Comparison of ENCODE assay signal across 21 cellular contexts in the genomic region with DNA sequence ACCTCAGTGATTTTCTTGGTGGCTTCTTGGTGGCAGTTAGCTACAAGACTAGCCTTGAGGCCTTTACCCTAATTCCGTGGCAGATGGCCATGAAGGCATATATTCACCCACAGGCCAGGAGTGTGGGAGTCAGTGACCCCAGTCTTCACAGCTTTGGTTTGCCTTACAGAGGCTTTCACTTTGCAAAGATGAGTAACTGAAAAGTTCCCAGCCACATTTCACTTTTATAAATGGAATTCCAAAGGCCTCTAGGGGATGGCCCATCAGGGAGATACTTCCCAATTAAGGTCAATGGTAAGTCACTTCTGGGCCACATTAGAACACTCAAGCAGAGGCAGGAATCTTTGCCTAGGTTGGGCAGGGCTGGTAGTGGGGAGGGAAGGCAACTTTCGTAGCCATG. TPM values are rescaled to one million over a fixed set of nuclear protein-coding genes. Genes with fewer than 3 reads are reported as not detected.
DNase-seq lines count a peak whose midpoint lies in the region; ATAC-seq and TF ChIP-seq lines count a peak whose summit lies in the region.
"Had no signal": no experiment of that assay in that cellular context is flagged by ENCODE, and none has a peak within 500 bp of the region (broad histone marks: within the 10 kb centered on the region; RNA-seq: fewer than 3 reads in every experiment).

No MANE protein-coding gene starts in this region.

- H3K27ac ChIP-seq in BLaER1 (no peak overlapping the region), body of pancreas (peak overlapping the region in 1 of 4 donors; percentile 1), psoas muscle (peak overlapping the region; percentile 41), breast epithelium (no peak overlapping the region)
- H3K27ac ChIP-seq: BLaER1 treated with 17β-estradiol and CSF1 and Interleukin-3, amounts not matched to agents 10 nM and 100 nM; RWPE1 had no signal

- H3K27me3 ChIP-seq in BLaER1 (no peaks in the 10 kb centered on the region), body of pancreas (no peaks in the 10 kb centered on the region), psoas muscle (ENCODE audit: insufficient read depth in 3 of 3, low read length in 2 of 3) (no peaks in the 10 kb centered on the region), breast epithelium (no peaks in the 10 kb centered on the region)
- H3K27me3 ChIP-seq: BLaER1 treated with 17β-estradiol and CSF1 and Interleukin-3, amounts not matched to agents 10 nM and 100 nM had no signal

- no peaks in the 10 kb centered on the region for H4K20me1 ChIP-seq in BLaER1

- TF ChIP-seq CTCF in body of pancreas (IDR thresholded peaks at IDR 0.05) (no peak), psoas muscle (IDR thresholded peaks at IDR 0.05) (no peak), breast epithelium (IDR thresholded peaks at IDR 0.05) (no peak)

- no peak for DNase-seq in body of pancreas
- DNase-seq in left cardiac atrium, result no peak
- DNase-seq in psoas muscle, result no peak
- no peak for DNase-seq in SKM-1 (lab: John Stamatoyannopoulos, UW; ENCODE audit: unreplicated experiment)
- no peak for DNase-seq in breast epithelium (ENCODE audit: low spot score in 2 of 2)
- no peak for DNase-seq in NCI-H226
- DNase-seq in activated T-cell treated with anti-CD3 and anti-CD28 coated beads for 4 hours, result no peak
- DNase-seq: 8988T, GF-D8, GOT3, KG1, NCI-H1436 treated with DMSO at 0.1 percent for 48 hours, NCI-H2029 treated with DMSO at 0.1 percent for 48 hours, NCI-H2171 treated with DMSO at 0.1 percent for 48 hours, NCI-H748 treated with DMSO at 0.1 percent for 48 hours, OCI-M1 had no signal

- peak; percentile 7 for ATAC-seq in body of pancreas
- peak; percentile 1 to 4 for ATAC-seq in left cardiac atrium
- no peak for ATAC-seq in psoas muscle

- WGBS in body of pancreas, 2 donors, result 87 to 90% methylated on average over 2 of the region's 2 CpGs
- 86 to 95% (median 93%) methylated on average over 2 of the region's 2 CpGs for WGBS in psoas muscle, 3 donors

- H3K4me3 ChIP-seq in BLaER1, result no peak overlapping the region
- H3K4me3 ChIP-seq in body of pancreas, result no peak overlapping the region
- H3K4me3 ChIP-seq in psoas muscle, result no peak overlapping the region
- H3K4me3 ChIP-seq in breast epithelium, result no peak overlapping the region
- H3K4me3 ChIP-seq: BLaER1 treated with 17β-estradiol and CSF1 and Interleukin-3, amounts not matched to agents 10 nM and 100 nM had no signal

- H3K36me3 ChIP-seq in BLaER1 (no peaks in the 10 kb centered on the region), body of pancreas (replicated peaks in 1 of 2; ENCODE audit: insufficient read depth in 1 of 2, low read depth in 2 of 2) (no peaks in the 10 kb centered on the region), psoas muscle (ENCODE audit: insufficient read depth in 1 of 2, low read depth in 1 of 2) (peaks cover 0 to 2% of the 10 kb centered on the region in 2 donors), breast epithelium (no peaks in the 10 kb centered on the region)
- H3K36me3 ChIP-seq: BLaER1 treated with 17β-estradiol and CSF1 and Interleukin-3, amounts not matched to agents 10 nM and 100 nM had no signal

- H3K4me1 ChIP-seq in BLaER1 (peaks cover 37% of the 10 kb centered on the region), body of pancreas (peaks cover 41% of the 10 kb centered on the region), psoas muscle (peaks cover 14% of the 10 kb centered on the region), breast epithelium (no peaks in the 10 kb centered on the region)

- 0 out of 2 replicates have a peak overlapping the region, but pooled peaks have one; percentile 12 for H3K4me2 ChIP-seq in BLaER1

- no peaks in the 10 kb centered on the region for H3K9me3 ChIP-seq in BLaER1
- no peaks in the 10 kb centered on the region for H3K9me3 ChIP-seq in body of pancreas
- H3K9me3 ChIP-seq in psoas muscle, result no peaks in the 10 kb centered on the region
- H3K9me3 ChIP-seq in breast epithelium, result no peaks in the 10 kb centered on the region
- H3K9me3 ChIP-seq: BLaER1 treated with 17β-estradiol and CSF1 and Interleukin-3, amounts not matched to agents 10 nM and 100 nM had no signal

- intact Hi-C loops in body of pancreas (cut with DNase I) (loop anchor here (5.0 kb wide), 1 partner anchor 45 kb away; no protein-coding TSS in a partner anchor), left cardiac atrium (cut with DNase I) (loop anchor here (2.0 to 5.0 kb wide), 2 partner anchors 48 to 70 kb away; no protein-coding TSS in a partner anchor), psoas muscle (cut with DNase I) (loop anchor here in 1 of 2 donors (5.0 kb wide), 1 partner anchor 70 kb away; no protein-coding TSS in a partner anchor), breast epithelium (cut with DNase I; ENCODE audit: low total_unique reads) (loop anchor here (5.0 kb wide), 1 partner anchor 105 kb away; no protein-coding TSS in a partner anchor)

- no peak overlapping the region for H3K9ac ChIP-seq in BLaER1
- H3K9ac ChIP-seq: BLaER1 treated with 17β-estradiol and CSF1 and Interleukin-3, amounts not matched to agents 10 nM and 100 nM had no signal

- TF ChIP-seq POLR2A in body of pancreas (IDR thresholded peaks at IDR 0.05), result no peak
- no peak for TF ChIP-seq POLR2A in breast epithelium (IDR thresholded peaks at IDR 0.05)

RNA-seq across cellular contexts. Expression of gene HEYL, which starts 13.1 kb away (rescaled TPM):
- 10 to 100 TPM; 33.6 to 33.7 TPM for total RNA-seq in body of pancreas
- 10 to 100 TPM; 19.1 to 40.0 TPM for total RNA-seq in left cardiac atrium
- total RNA-seq in psoas muscle, result 10 to 100 TPM in 1 of 4 donors, 1 to 10 TPM in 3; 4.1 to 10.0 (median 6.5) TPM
- 1 to 10 TPM; 2.1 to 5.8 (median 3.2) TPM for polyA plus RNA-seq in psoas muscle
- total RNA-seq in breast epithelium, result 1 to 10 TPM; 2.1 to 5.2 (median 2.3) TPM

RNA-seq across cellular contexts. Expression of gene NT5C1A, which starts 19.4 kb away (rescaled TPM):
- total RNA-seq in body of pancreas (1 to 10 TPM; 2.3 to 3.1 TPM), left cardiac atrium (10 to 100 TPM; 10.6 to 22.8 TPM), psoas muscle (100 to 1,000 TPM in 1 of 4 donors, 10 to 100 TPM in 3; 35.0 to 112 (median 63.3) TPM), breast epithelium (under 1 TPM in 1 of 3 donors, not detected in 2; 0.29 TPM)
- polyA plus RNA-seq in psoas muscle, result 1 to 10 TPM; 1.2 to 7.7 (median 2.3) TPM
- total RNA-seq: M059J, NCI-H460 had no signal

RNA-seq across cellular contexts. Expression of gene HPCAL4, which starts 38.7 kb away (rescaled TPM):
- total RNA-seq in body of pancreas, result 1 to 10 TPM in 1 of 2 donors, under 1 TPM in 1; 0.66 to 9.1 TPM
- 1 to 10 TPM in 1 of 2 donors, under 1 TPM in 1; 0.58 to 2.6 TPM for total RNA-seq in left cardiac atrium
- 1 to 10 TPM; 1.3 to 9.4 (median 3.1) TPM for total RNA-seq in psoas muscle
- 1 to 10 TPM in 2 of 3 donors, under 1 TPM in 1; 0.29 to 3.2 (median 1.3) TPM for polyA plus RNA-seq in psoas muscle
- not detected for total RNA-seq in breast epithelium

Comparison
In these comparisons a context has a peak if more than half of its experiments do, and no peak if none do; other contexts are left out.
1. ATAC-seq: peak in body of pancreas (single experiment) and left cardiac atrium (2 of 2); none in psoas muscle (0 of 4).